In genomic region chr3:17153209-17153608, GRCh38 we compare ENCODE assay signal across 18 cellular contexts.
"Had no signal": no experiment of that assay in that cellular context is flagged by ENCODE, and none has a peak within 500 bp of the region (broad histone marks: within the 10 kb centered on the region; RNA-seq: fewer than 3 reads in every experiment).

No MANE protein-coding gene starts in this region.

- H3K9me3 Mint-ChIP-seq: central memory CD8-positive, alpha-beta T cell had no signal

- H3K27ac Mint-ChIP-seq: endodermal cell, memory B cell, neural progenitor cell had no signal

- H3K27me3 Mint-ChIP-seq: central memory CD8-positive, alpha-beta T cell; memory B cell; stimulated activated naive CD8-positive, alpha-beta T cell treated with anti-CD3 and anti-CD28 coated beads, Interleukin-15, amount 100 ng/mL, for 72 hours had no signal

- H3K4me1 Mint-ChIP-seq: endodermal cell had no signal

- ATAC-seq: gastrocnemius medialis; left colon; right lobe of liver; stimulated activated naive CD8-positive, alpha-beta T cell treated with anti-CD3 and anti-CD28 coated beads, Interleukin-15, amount 100 ng/mL, for 72 hours had no signal

- H3K4me3 Mint-ChIP-seq: endodermal cell, memory B cell, neural progenitor cell had no signal

- DNase-seq: activated CD4-positive, CD25-positive, alpha-beta regulatory T cell treated with anti-CD3 and anti-CD28 coated beads, Interleukin-2, amount 50 U/mL, for 72 hours; activated naive CD4-positive, alpha-beta T cell treated with anti-CD3 and anti-CD28 coated beads, Interleukin-2, amount 50 U/mL, for 16 hours; colonic mucosa; dorsolateral prefrontal cortex; endodermal cell; esophagus squamous epithelium; gastrocnemius medialis; head of caudate nucleus; hypothalamus; left colon; posterior cingulate gyrus; right lobe of liver; stimulated activated naive CD8-positive, alpha-beta T cell treated with anti-CD3 and anti-CD28 coated beads, Interleukin-15, amount 100 ng/mL, for 72 hours; tibial artery; WERI-Rb-1 had no signal
